In genomic region chr12:131049569-131050339, GRCh38 we compare ENCODE assay signal across 25 cellular contexts.
DNase-seq lines count a peak whose midpoint lies in the region; ATAC-seq, FAIRE-seq and TF ChIP-seq lines count a peak whose summit lies in the region.
"Had no signal": no experiment of that assay in that cellular context is flagged by ENCODE, and none has a peak within 500 bp of the region (broad histone marks: within the 10 kb centered on the region; RNA-seq: fewer than 3 reads in every experiment).

No MANE protein-coding gene starts in this region.

- 53% methylated on average over 21 of the region's 21 CpGs for WGBS in right cardiac atrium
- WGBS in trophoblast cell (ENCODE audit: extremely low coverage, insufficient coverage, insufficient read length) = no CpG with 5 or more reads among the region's 21 CpGs
- WGBS in GM23248 (ENCODE audit: low coverage in 1 of 2, low lambda C conversion rate in 2 of 2, missing lambda C conversion rate in 2 of 2), 2 experiments = 64 to 65% methylated on average over 20 to 21 of the region's 21 CpGs

- H3K79me2 ChIP-seq in trophoblast cell (ENCODE audit: control insufficient read depth, insufficient read depth, low read length, poor library complexity) (no peaks in the 10 kb centered on the region), GM23248 (ENCODE audit: insufficient read depth) (no peaks in the 10 kb centered on the region)

- DNase-seq in Right ventricle myocardium inferior (ENCODE audit: missing footprints) = no peak
- DNase-seq in cardiac septum (ENCODE audit: low spot score) = no peak
- peak in 2 of 3 donors; percentile 46 to 48 for DNase-seq in right cardiac atrium
- no peak for DNase-seq in trophoblast cell
- no peak for DNase-seq in D721Med (ENCODE audit: insufficient read length, low spot score)
- no peak for DNase-seq in GM23248
- DNase-seq in stimulated activated naive CD8-positive, alpha-beta T cell treated with anti-CD3 and anti-CD28 coated beads, Interleukin-15, Interleukin-2, amounts not matched to agents 100 U/mL and 50 U/mL, for 24 hours = no peak
- DNase-seq: 8988T; activated CD8-positive, alpha-beta T cell treated with anti-CD3 and anti-CD28 coated beads, Interleukin-2, amount 10 ng/mL, durations not matched to agents 7 days and 5 days; activated effector memory CD4-positive, alpha-beta T cell treated with Interleukin-2 at 50 U/mL for 16 hours; activated T-cell treated with anti-CD3 and anti-CD28 coated beads for 4 hours; GDM1; NCI-H1436; NCI-H2107; NK-92 treated with Interleukin-12 subunit alpha and Interleukin-12 subunit beta, amount 100 ng/mL, for 24 hours; stimulated activated CD4-positive, alpha-beta T cell treated with anti-CD3 and anti-CD28 coated beads, Interleukin-12 subunit alpha, Interleukin-12 subunit beta, amount 100 ng/mL, for 4 hours; stimulated activated CD4-positive, alpha-beta T cell treated with anti-CD3 and anti-CD28 coated beads, Interleukin-4, amount 100 ng/mL, for 24 hours; stimulated activated naive CD4-positive, alpha-beta T cell treated with Interleukin-2 at 50 U/mL for 16 hours had no signal

- no peak overlapping the region for H4K91ac ChIP-seq in trophoblast cell (ENCODE audit: low read depth, low read length)

- in situ Hi-C loops in GM23248 (cut with MboI) = no loop called here

- FAIRE-seq in D721Med (lab: Jason Lieb, UNC) = no peak
- FAIRE-seq: H1, TTC549 had no signal

- no peak overlapping the region for H3K4ac ChIP-seq in trophoblast cell (ENCODE audit: low read depth, low read length)

- intact Hi-C loops in Right ventricle myocardium inferior (cut with DNase I) (loop anchor here (2.0 to 5.0 kb wide), 2 partner anchors 25 to 43 kb away; no protein-coding TSS in a partner anchor), cardiac septum (cut with DNase I) (no loop called here), right cardiac atrium (cut with DNase I) (no loop called here)

- H3K9me3 ChIP-seq in right cardiac atrium (ENCODE audit: control insufficient read depth, low read length) (no peaks in the 10 kb centered on the region), trophoblast cell (ENCODE audit: insufficient read depth, low read depth, low read length) (no peaks in the 10 kb centered on the region), GM23248 (ENCODE audit: low read depth) (no peaks in the 10 kb centered on the region)
- H3K9me3 ChIP-seq: tibial nerve had no signal

- no peaks in the 10 kb centered on the region for H3K9me2 ChIP-seq in GM23248 (ENCODE audit: insufficient read depth)

- H4K8ac ChIP-seq in trophoblast cell (ENCODE audit: low read depth, low read length) = no peak overlapping the region

- no peak overlapping the region for H2BK5ac ChIP-seq in trophoblast cell (ENCODE audit: low read depth, low read length, poor library complexity)

- TF ChIP-seq CTCF in D721Med (IDR thresholded peaks at IDR 0.05; ENCODE audit: insufficient read depth, missing control alignments) = no peak

- H3K18ac ChIP-seq in trophoblast cell (ENCODE audit: low read length) = no peak overlapping the region

- no peak overlapping the region for H3K4me2 ChIP-seq in trophoblast cell (ENCODE audit: low read length)
- H3K4me2 ChIP-seq in GM23248 (ENCODE audit: unreplicated experiment) = no peak overlapping the region
- H3K4me2 ChIP-seq: KMS-11, neural progenitor cell had no signal

- H4K12ac ChIP-seq in trophoblast cell (ENCODE audit: low read depth, low read length) = no peak overlapping the region

- H3K36me3 ChIP-seq in trophoblast cell (ENCODE audit: control insufficient read depth in 1 of 2, insufficient read depth in 2 of 2, low read length in 2 of 2) (no peaks in the 10 kb centered on the region), GM23248 (ENCODE audit: low read depth) (no peaks in the 10 kb centered on the region)
- H3K36me3 ChIP-seq: neural progenitor cell, tibial nerve had no signal

- H2AK5ac ChIP-seq in trophoblast cell (ENCODE audit: low read length) = no peak overlapping the region

- H3K4me3 ChIP-seq in right cardiac atrium (ENCODE audit: low read length) (no peak overlapping the region), trophoblast cell (ENCODE audit: low read depth, low read length) (no peak overlapping the region), GM23248 (no peak overlapping the region)
- H3K4me3 ChIP-seq: neural progenitor cell, tibial nerve had no signal

- ATAC-seq in Right ventricle myocardium inferior (peak; percentile 3), right cardiac atrium (peak in 1 of 2 donors; percentile 4), HG02870 (IDR thresholded peaks at IDR 0.05; ENCODE audit: unreplicated experiment) (no peak)
- ATAC-seq in stimulated activated naive CD8-positive, alpha-beta T cell treated with anti-CD3 and anti-CD28 coated beads, Interleukin-15, Interleukin-2, amounts not matched to agents 100 U/mL and 50 U/mL, for 24 hours = no peak
- ATAC-seq: activated CD8-positive, alpha-beta T cell treated with anti-CD3 and anti-CD28 coated beads, Interleukin-2, amount 10 ng/mL, durations not matched to agents 7 days and 5 days; Panc1 had no signal

- H3F3A ChIP-seq in GM23248 (ENCODE audit: insufficient read depth) = no peaks in the 10 kb centered on the region

- H3K14ac ChIP-seq in trophoblast cell (ENCODE audit: low read length) = no peak overlapping the region

- H2BK12ac ChIP-seq in trophoblast cell (ENCODE audit: low read length) = no peak overlapping the region

- H3K27ac ChIP-seq in right cardiac atrium (ENCODE audit: low read length) (peak overlapping the region; percentile 52), trophoblast cell (ENCODE audit: low read depth, low read length) (no peak overlapping the region), GM23248 (no peak overlapping the region)
- H3K27ac ChIP-seq: KMS-11, neural progenitor cell had no signal

- no peaks in the 10 kb centered on the region for H4K20me1 ChIP-seq in GM23248 (ENCODE audit: insufficient read depth)

- peak overlapping the region; percentile 42 for H3K9ac ChIP-seq in trophoblast cell (ENCODE audit: low read length)
- no peak overlapping the region for H3K9ac ChIP-seq in GM23248
- H3K9ac ChIP-seq: KMS-11, neural progenitor cell had no signal

- H3K27me3 ChIP-seq in right cardiac atrium (ENCODE audit: control insufficient read depth, insufficient read depth) (no peaks in the 10 kb centered on the region), trophoblast cell (ENCODE audit: insufficient read depth, low read length) (no peaks in the 10 kb centered on the region), GM23248 (replicated peaks; ENCODE audit: insufficient read depth) (no peaks in the 10 kb centered on the region)
- H3K27me3 ChIP-seq: neural progenitor cell, tibial nerve had no signal

- H3K23ac ChIP-seq in trophoblast cell (ENCODE audit: low read length) = no peak overlapping the region

- H3K79me1 ChIP-seq in trophoblast cell (ENCODE audit: low read length) = no peaks in the 10 kb centered on the region

- H2BK120ac ChIP-seq in trophoblast cell (ENCODE audit: insufficient read depth, low read length, poor library complexity) = no peak overlapping the region

- H3K4me1 ChIP-seq in right cardiac atrium (ENCODE audit: control insufficient read depth, insufficient read depth, low read length) (peaks cover 19% of the 10 kb centered on the region), trophoblast cell (ENCODE audit: control insufficient read depth in 1 of 2, insufficient read depth in 2 of 2, low read length in 2 of 2) (no peaks in the 10 kb centered on the region), GM23248 (ENCODE audit: insufficient read depth) (no peaks in the 10 kb centered on the region)
- H3K4me1 ChIP-seq: neural progenitor cell had no signal

- no peak overlapping the region for H2AFZ ChIP-seq in trophoblast cell (ENCODE audit: insufficient read depth, low read length, poor library complexity)
- H2AFZ ChIP-seq in GM23248 = no peak overlapping the region
- H2AFZ ChIP-seq: neural progenitor cell had no signal

Comparison
In these comparisons a context has a peak if more than half of its experiments do, and no peak if none do; other contexts are left out.
1. DNase-seq: peak in right cardiac atrium (2 of 3); none in Right ventricle myocardium inferior (single experiment), cardiac septum (single experiment), trophoblast cell (0 of 2), D721Med (single experiment), GM23248 (single experiment) and stimulated activated naive CD8-positive, alpha-beta T cell treated with anti-CD3 and anti-CD28 coated beads, Interleukin-15, Interleukin-2, amounts not matched to agents 100 U/mL and 50 U/mL, for 24 hours (single experiment).